ENCODE assay signal across 8 cellular contexts in the genomic region with DNA sequence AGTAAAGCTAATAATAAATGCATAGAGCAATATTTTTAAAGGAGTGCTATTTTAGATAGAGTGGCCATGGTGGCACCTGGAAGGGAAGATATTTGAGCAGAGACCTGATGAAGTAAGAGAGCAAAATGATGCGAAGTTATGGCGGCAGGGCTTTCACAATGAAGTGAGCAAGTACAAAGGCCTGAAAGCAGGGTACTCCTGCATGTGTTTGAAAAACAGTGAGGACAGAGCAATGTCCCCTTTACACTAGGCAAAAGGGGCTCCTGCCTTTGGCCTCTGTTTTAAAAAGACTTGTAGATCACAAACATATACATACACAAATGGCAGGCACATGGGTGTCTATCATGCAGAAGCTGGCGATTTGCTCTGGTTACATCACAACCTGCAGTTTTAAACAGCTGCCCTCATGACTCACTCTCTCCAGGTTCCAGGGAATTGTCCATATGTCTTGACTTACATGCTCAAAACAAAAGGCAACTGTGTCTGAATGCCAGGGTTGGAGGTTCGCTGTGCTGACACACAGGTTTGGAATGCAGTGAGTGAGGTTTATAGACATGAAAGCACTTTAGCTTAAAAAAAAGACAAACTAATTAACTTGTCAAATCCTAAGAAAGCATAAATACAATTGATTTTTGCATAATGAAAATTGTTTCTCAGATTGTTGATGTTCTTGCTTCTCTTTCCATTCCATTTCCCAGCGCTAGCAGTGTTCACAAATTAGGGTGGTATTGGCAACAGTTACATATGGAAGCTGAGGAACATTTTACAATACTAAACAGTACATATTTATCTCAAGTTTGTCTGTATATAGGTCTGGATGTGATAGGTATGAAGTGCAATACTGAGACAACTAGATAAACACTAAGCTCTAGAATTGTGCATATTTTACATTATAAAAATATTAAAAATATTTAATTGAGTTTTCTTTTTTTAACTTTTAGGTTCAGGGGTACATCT.
DNase-seq lines count a peak whose midpoint lies in the region; ATAC-seq and TF ChIP-seq lines count a peak whose summit lies in the region.

No MANE protein-coding gene starts in this region.

- H3K36me3 Mint-ChIP-seq in HFFc6 (ENCODE audit: low read depth) = no peaks in the 10 kb centered on the region

- intact Hi-C loops in ovary (cut with DNase I) = no loop called here
- intact Hi-C loops in posterior cingulate gyrus (cut with DNase I) = no loop called here

- TF ChIP-seq EP300 in ovary (IDR thresholded peaks at IDR 0.05) = no peak

- H3K36me3 ChIP-seq in adipocyte (ENCODE audit: control insufficient read depth, insufficient read depth, low read length, severe bottlenecking) = no peaks in the 10 kb centered on the region
- H3K36me3 ChIP-seq in ovary = no peaks in the 10 kb centered on the region

- WGBS in ovary, 3 donors = 61 to 75% (median 72%) methylated on average over 5 of the region's 5 CpGs

- no peaks in the 10 kb centered on the region for H3K27me3 Mint-ChIP-seq in HFFc6 (ENCODE audit: insufficient read depth)

- H3K4me3 ChIP-seq in adipocyte (ENCODE audit: low read length) (no peak overlapping the region), ovary (no peak overlapping the region)

- H3K9ac ChIP-seq in adipocyte (ENCODE audit: low read length) = no peak overlapping the region

- no peak for TF ChIP-seq CTCF in HFFc6 (IDR thresholded peaks at IDR 0.05)
- no peak for TF ChIP-seq CTCF in ovary (IDR thresholded peaks at IDR 0.05)

- no peak overlapping the region for H3K4me3 Mint-ChIP-seq in HFFc6

- no peak overlapping the region for H3K27ac ChIP-seq in ovary

- no peak for TF ChIP-seq POLR2A in ovary (IDR thresholded peaks at IDR 0.05)

- peaks cover 11% of the 10 kb centered on the region for H3K4me1 ChIP-seq in adipocyte (ENCODE audit: control insufficient read depth, insufficient read depth, low read length)
- H3K4me1 ChIP-seq in ovary (ENCODE audit: insufficient read depth) = no peaks in the 10 kb centered on the region

- no peak for ATAC-seq in GM21390 (IDR thresholded peaks at IDR 0.05; ENCODE audit: unreplicated experiment)

- peak; percentile 5 for DNase-seq in AG08395 (ENCODE audit: low spot score)
- peak; percentile 42 for DNase-seq in HFFc6
- DNase-seq in adipocyte (ENCODE audit: low read depth) = peak; percentile 90
- peak; percentile 53 for DNase-seq in iPS-NIHi7 (ENCODE audit: extremely low spot score)
- no peak for DNase-seq in NCI-H748 (lab: John Stamatoyannopoulos, UW; ENCODE audit: unreplicated experiment)
- DNase-seq in ovary = no peak
- DNase-seq in posterior cingulate gyrus = no peak

- H3K9me3 ChIP-seq in adipocyte (ENCODE audit: control insufficient read depth, low read length) = no peaks in the 10 kb centered on the region
- no peaks in the 10 kb centered on the region for H3K9me3 ChIP-seq in ovary

- H3K4me1 Mint-ChIP-seq in HFFc6 (ENCODE audit: low read depth) = no peaks in the 10 kb centered on the region

- H3K9me3 Mint-ChIP-seq in HFFc6 = peaks cover 27% of the 10 kb centered on the region

- H3K27ac Mint-ChIP-seq in HFFc6 = no peak overlapping the region

- H3K27me3 ChIP-seq in adipocyte (replicated peaks; ENCODE audit: control insufficient read depth, insufficient read depth, low read length) (peaks cover 4% of the 10 kb centered on the region), ovary (no peaks in the 10 kb centered on the region)

Comparison
In these comparisons a context has a peak if more than half of its experiments do, and no peak if none do; other contexts are left out.
1. DNase-seq: peak in AG08395 (single experiment), HFFc6 (single experiment), adipocyte (single experiment) and iPS-NIHi7 (single experiment); none in NCI-H748 (single experiment), ovary (0 of 5) and posterior cingulate gyrus (0 of 10).